Comparison of ENCODE assay signal across 21 cellular contexts in the genomic region with DNA sequence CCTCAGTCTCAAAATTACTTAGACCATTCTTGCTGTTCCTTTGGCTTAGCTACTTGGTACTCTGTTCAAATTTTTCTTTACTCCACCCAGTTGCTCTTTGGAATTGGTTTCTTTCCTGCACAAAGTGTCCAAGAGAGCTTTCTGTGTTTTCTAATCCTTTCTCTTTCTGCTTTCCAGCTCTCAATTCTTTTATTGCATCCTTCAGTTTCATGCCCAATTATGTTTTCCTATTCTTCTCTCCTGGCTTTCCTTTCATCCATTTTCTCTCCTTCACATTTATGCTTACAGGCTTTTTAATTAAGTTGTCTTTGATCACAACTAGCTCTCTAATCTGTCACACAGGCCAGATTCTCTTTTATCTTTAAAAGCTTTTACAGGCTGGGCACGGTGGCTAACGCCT. TPM values are rescaled to one million over a fixed set of nuclear protein-coding genes. Genes with fewer than 3 reads are reported as not detected.
A peak's percentile ranks its signal among the peaks of the same experiment; 100 is the strongest.
DNase-seq lines count a peak whose midpoint lies in the region; ATAC-seq lines count a peak whose summit lies in the region.
"Had no signal": no experiment of that assay in that cellular context is flagged by ENCODE, and none has a peak within 500 bp of the region (broad histone marks: within the 10 kb centered on the region; RNA-seq: fewer than 3 reads in every experiment).

No MANE protein-coding gene starts in this region.

- WGBS in GM23248 (ENCODE audit: low coverage in 1 of 2, low lambda C conversion rate in 2 of 2, missing lambda C conversion rate in 2 of 2), 2 experiments: 13 to 26% methylated on average over 2 of the region's 2 CpGs

- CTCF ChIA-PET in activated naive CD4-positive, alpha-beta T cell treated with anti-CD3 and anti-CD28 coated beads, Interleukin-2, amount 10 ng/mL, durations not matched to agents 7 days and 5 days (lab: Charles Lee): no interaction called here
- CTCF ChIA-PET in activated CD4-positive, alpha-beta memory T cell treated with anti-CD3 and anti-CD28 coated beads for 36 hours (lab: Charles Lee): no interaction called here

- H3K4me1 Mint-ChIP-seq in activated naive CD4-positive, alpha-beta T cell treated with anti-CD3 and anti-CD28 coated beads, Interleukin-2, amount 50 U/mL, for 24 hours: peaks cover 57% of the 10 kb centered on the region
- H3K4me1 Mint-ChIP-seq in activated naive CD4-positive, alpha-beta T cell treated with anti-CD3 and anti-CD28 coated beads, Interleukin-2, amount 10 ng/mL, durations not matched to agents 7 days and 5 days: no peaks in the 10 kb centered on the region
- H3K4me1 Mint-ChIP-seq in T-helper 17 cell: peaks cover 24% of the 10 kb centered on the region
- peaks cover 27% of the 10 kb centered on the region for H3K4me1 Mint-ChIP-seq in activated CD4-positive, alpha-beta memory T cell treated with anti-CD3 and anti-CD28 coated beads for 36 hours (ENCODE audit: low read depth)
- H3K4me1 Mint-ChIP-seq in stimulated activated naive CD8-positive, alpha-beta T cell treated with anti-CD3 and anti-CD28 coated beads, Interleukin-15, amount 100 ng/mL, for 72 hours: peaks cover 29% of the 10 kb centered on the region
- H3K4me1 Mint-ChIP-seq: CD14-positive monocyte had no signal

- peak overlapping the region; percentile 26 for H3K27ac Mint-ChIP-seq in activated naive CD4-positive, alpha-beta T cell treated with anti-CD3 and anti-CD28 coated beads, Interleukin-2, amount 50 U/mL, for 24 hours
- no peak overlapping the region for H3K27ac Mint-ChIP-seq in activated naive CD4-positive, alpha-beta T cell treated with anti-CD3 and anti-CD28 coated beads, Interleukin-2, amount 10 ng/mL, durations not matched to agents 7 days and 5 days
- H3K27ac Mint-ChIP-seq in T-helper 17 cell: peak overlapping the region; percentile 80
- H3K27ac Mint-ChIP-seq in activated CD4-positive, alpha-beta memory T cell treated with anti-CD3 and anti-CD28 coated beads for 36 hours: no peak overlapping the region
- H3K27ac Mint-ChIP-seq in stimulated activated naive CD8-positive, alpha-beta T cell treated with anti-CD3 and anti-CD28 coated beads, Interleukin-15, amount 100 ng/mL, for 72 hours: no peak overlapping the region
- H3K27ac Mint-ChIP-seq: CD14-positive monocyte; CD4-positive, alpha-beta memory T cell had no signal

- 0 out of 2 replicates have a peak, but pooled peaks cover 4% of the 10 kb centered on the region for H4K20me1 ChIP-seq in GM23248 (ENCODE audit: insufficient read depth)

- H3K27me3 Mint-ChIP-seq in activated naive CD4-positive, alpha-beta T cell treated with anti-CD3 and anti-CD28 coated beads, Interleukin-2, amount 50 U/mL, for 24 hours: no peaks in the 10 kb centered on the region
- no peaks in the 10 kb centered on the region for H3K27me3 Mint-ChIP-seq in activated naive CD4-positive, alpha-beta T cell treated with anti-CD3 and anti-CD28 coated beads, Interleukin-2, amount 10 ng/mL, durations not matched to agents 7 days and 5 days
- H3K27me3 Mint-ChIP-seq in T-helper 17 cell: no peaks in the 10 kb centered on the region
- no peaks in the 10 kb centered on the region for H3K27me3 Mint-ChIP-seq in activated CD4-positive, alpha-beta memory T cell treated with anti-CD3 and anti-CD28 coated beads for 36 hours
- H3K27me3 Mint-ChIP-seq in stimulated activated naive CD8-positive, alpha-beta T cell treated with anti-CD3 and anti-CD28 coated beads, Interleukin-15, amount 100 ng/mL, for 72 hours: no peaks in the 10 kb centered on the region
- H3K27me3 Mint-ChIP-seq: CD4-positive, alpha-beta memory T cell had no signal

- H3K36me3 ChIP-seq in GM23248 (ENCODE audit: low read depth): no peaks in the 10 kb centered on the region
- H3K36me3 ChIP-seq: BE2C, HAP-1 had no signal

- no peaks in the 10 kb centered on the region for H3F3A ChIP-seq in GM23248 (ENCODE audit: insufficient read depth)

- POLR2A ChIA-PET in activated CD4-positive, alpha-beta memory T cell treated with anti-CD3 and anti-CD28 coated beads for 36 hours (lab: Charles Lee): no interaction called here

- peaks cover 5% of the 10 kb centered on the region for H3K4me1 ChIP-seq in GM23248 (ENCODE audit: insufficient read depth)
- H3K4me1 ChIP-seq: A549, BE2C had no signal

- no peaks in the 10 kb centered on the region for H3K9me3 Mint-ChIP-seq in activated naive CD4-positive, alpha-beta T cell treated with anti-CD3 and anti-CD28 coated beads, Interleukin-2, amount 50 U/mL, for 24 hours
- H3K9me3 Mint-ChIP-seq in activated naive CD4-positive, alpha-beta T cell treated with anti-CD3 and anti-CD28 coated beads, Interleukin-2, amount 10 ng/mL, durations not matched to agents 7 days and 5 days: no peaks in the 10 kb centered on the region
- no peaks in the 10 kb centered on the region for H3K9me3 Mint-ChIP-seq in activated CD4-positive, alpha-beta memory T cell treated with anti-CD3 and anti-CD28 coated beads for 36 hours
- H3K9me3 Mint-ChIP-seq in stimulated activated naive CD8-positive, alpha-beta T cell treated with anti-CD3 and anti-CD28 coated beads, Interleukin-15, amount 100 ng/mL, for 72 hours: no peaks in the 10 kb centered on the region
- H3K9me3 Mint-ChIP-seq: CD4-positive, alpha-beta memory T cell had no signal

- H3K9ac ChIP-seq in GM23248: no peak overlapping the region
- H3K9ac ChIP-seq: BLaER1 treated with 17β-estradiol and CSF1 and Interleukin-3, amounts not matched to agents 10 nM and 100 nM had no signal

- peaks cover 8% of the 10 kb centered on the region for H3K36me3 Mint-ChIP-seq in activated naive CD4-positive, alpha-beta T cell treated with anti-CD3 and anti-CD28 coated beads, Interleukin-2, amount 50 U/mL, for 24 hours
- H3K36me3 Mint-ChIP-seq in activated naive CD4-positive, alpha-beta T cell treated with anti-CD3 and anti-CD28 coated beads, Interleukin-2, amount 10 ng/mL, durations not matched to agents 7 days and 5 days: peaks cover 3% of the 10 kb centered on the region
- peaks cover 2% of the 10 kb centered on the region for H3K36me3 Mint-ChIP-seq in T-helper 17 cell (ENCODE audit: low read depth)
- peaks cover 4% of the 10 kb centered on the region for H3K36me3 Mint-ChIP-seq in activated CD4-positive, alpha-beta memory T cell treated with anti-CD3 and anti-CD28 coated beads for 36 hours

- H3K27ac ChIP-seq in GM23248: no peak overlapping the region
- H3K27ac ChIP-seq: A549; BLaER1 treated with 17β-estradiol and CSF1 and Interleukin-3, amounts not matched to agents 10 nM and 100 nM had no signal

- peak overlapping the region; percentile 1 for H3K4me2 ChIP-seq in GM23248 (ENCODE audit: unreplicated experiment)
- H3K4me2 ChIP-seq: A549; BLaER1 treated with 17β-estradiol and CSF1 and Interleukin-3, amounts not matched to agents 10 nM and 100 nM had no signal

- ATAC-seq in T-helper 17 cell: no peak
- ATAC-seq in stimulated activated naive CD8-positive, alpha-beta T cell treated with anti-CD3 and anti-CD28 coated beads, Interleukin-15, amount 100 ng/mL, for 72 hours: no peak
- ATAC-seq: A549 had no signal

- H3K79me2 ChIP-seq in GM23248 (ENCODE audit: insufficient read depth): peaks cover 100% of the 10 kb centered on the region

- H3K4me3 Mint-ChIP-seq in activated naive CD4-positive, alpha-beta T cell treated with anti-CD3 and anti-CD28 coated beads, Interleukin-2, amount 50 U/mL, for 24 hours: no peak overlapping the region
- no peak overlapping the region for H3K4me3 Mint-ChIP-seq in activated naive CD4-positive, alpha-beta T cell treated with anti-CD3 and anti-CD28 coated beads, Interleukin-2, amount 10 ng/mL, durations not matched to agents 7 days and 5 days
- no peak overlapping the region for H3K4me3 Mint-ChIP-seq in T-helper 17 cell
- no peak overlapping the region for H3K4me3 Mint-ChIP-seq in activated CD4-positive, alpha-beta memory T cell treated with anti-CD3 and anti-CD28 coated beads for 36 hours
- no peak overlapping the region for H3K4me3 Mint-ChIP-seq in stimulated activated naive CD8-positive, alpha-beta T cell treated with anti-CD3 and anti-CD28 coated beads, Interleukin-15, amount 100 ng/mL, for 72 hours
- H3K4me3 Mint-ChIP-seq: CD14-positive monocyte; CD4-positive, alpha-beta memory T cell had no signal

- H2AFZ ChIP-seq in GM23248: no peak overlapping the region

- no peak overlapping the region for H3K4me3 ChIP-seq in GM23248
- H3K4me3 ChIP-seq: A549; BLaER1 treated with 17β-estradiol and CSF1 and Interleukin-3, amounts not matched to agents 10 nM and 100 nM; HAP-1 had no signal

- H3K27me3 ChIP-seq in GM23248 (replicated peaks; ENCODE audit: insufficient read depth): no peaks in the 10 kb centered on the region
- H3K27me3 ChIP-seq: BE2C; BLaER1 treated with 17β-estradiol and CSF1 and Interleukin-3, amounts not matched to agents 10 nM and 100 nM had no signal

- H3K9me2 ChIP-seq in GM23248 (ENCODE audit: insufficient read depth): no peaks in the 10 kb centered on the region

- DNase-seq in activated naive CD4-positive, alpha-beta T cell treated with anti-CD3 and anti-CD28 coated beads, Interleukin-2, amount 10 ng/mL, durations not matched to agents 7 days and 5 days: no peak
- DNase-seq in GM23248: no peak
- no peak for DNase-seq in T-helper 17 cell
- no peak for DNase-seq in activated CD4-positive, alpha-beta memory T cell treated with anti-CD3 and anti-CD28 coated beads for 36 hours
- no peak for DNase-seq in stimulated activated naive CD8-positive, alpha-beta T cell treated with anti-CD3 and anti-CD28 coated beads, Interleukin-15, amount 100 ng/mL, for 72 hours
- DNase-seq: 8988T; ACHN; AML-193; BE2C; Calu3; CD4-positive, alpha-beta memory T cell; COR-L47; DMS53; DMS79 treated with DMSO at 0.1 percent for 48 hours; GF-D8; GOT3 had no signal

- intact Hi-C loops in activated CD4-positive, alpha-beta memory T cell treated with anti-CD3 and anti-CD28 coated beads for 36 hours (cut with micrococcal nuclease): no loop called here

- H3K9me3 ChIP-seq in GM23248 (ENCODE audit: low read depth) (peaks cover 3% of the 10 kb centered on the region), T-helper 17 cell (ENCODE audit: control insufficient read depth, low read length, poor library complexity, severe bottlenecking) (no peaks in the 10 kb centered on the region)
- H3K9me3 ChIP-seq: A549, BE2C, HAP-1 had no signal

- in situ Hi-C loops in GM23248 (cut with MboI): no loop called here

RNA-seq across cellular contexts. Expression of a gene that starts 38.2 kb away (rescaled TPM):
- total RNA-seq in GM23248 (2014; rRNA removed; shearing (Covaris generic)): 21.2 and 22.4 TPM in 2 replicates
- polyA plus RNA-seq in GM23248 (2016; fragmentation: Nextera tagmentation; extraction: Ambion mirVana): 8.9 and 9.2 TPM in 2 replicates
- total RNA-seq in T-helper 17 cell: 10 to 100 TPM; 33.6 to 34.9 TPM
- 10 to 100 TPM; 16.2 to 18.1 TPM for total RNA-seq in activated CD4-positive, alpha-beta memory T cell treated with anti-CD3 and anti-CD28 coated beads for 36 hours

RNA-seq across cellular contexts. Expression of a gene that starts 40.8 kb away (rescaled TPM):
- 23.6 and 29.2 TPM in 2 replicates for total RNA-seq in GM23248 (2014; rRNA removed; shearing (Covaris generic))
- polyA plus RNA-seq in GM23248 (2016; fragmentation: Nextera tagmentation; extraction: Ambion mirVana): 78.6 and 83.2 TPM in 2 replicates
- 10 to 100 TPM; 22.9 to 29.4 TPM for total RNA-seq in T-helper 17 cell
- total RNA-seq in activated CD4-positive, alpha-beta memory T cell treated with anti-CD3 and anti-CD28 coated beads for 36 hours: 100 to 1,000 TPM; 109 to 110 TPM

Comparison
In these comparisons a context has a peak if more than half of its experiments do, and no peak if none do; other contexts are left out.
1. H3K27ac Mint-ChIP-seq: peak in activated naive CD4-positive, alpha-beta T cell treated with anti-CD3 and anti-CD28 coated beads, Interleukin-2, amount 50 U/mL, for 24 hours (single experiment) and T-helper 17 cell (single experiment); none in activated naive CD4-positive, alpha-beta T cell treated with anti-CD3 and anti-CD28 coated beads, Interleukin-2, amount 10 ng/mL, durations not matched to agents 7 days and 5 days (single experiment), activated CD4-positive, alpha-beta memory T cell treated with anti-CD3 and anti-CD28 coated beads for 36 hours (single experiment) and stimulated activated naive CD8-positive, alpha-beta T cell treated with anti-CD3 and anti-CD28 coated beads, Interleukin-15, amount 100 ng/mL, for 72 hours (0 of 2).